In the genomic region with DNA sequence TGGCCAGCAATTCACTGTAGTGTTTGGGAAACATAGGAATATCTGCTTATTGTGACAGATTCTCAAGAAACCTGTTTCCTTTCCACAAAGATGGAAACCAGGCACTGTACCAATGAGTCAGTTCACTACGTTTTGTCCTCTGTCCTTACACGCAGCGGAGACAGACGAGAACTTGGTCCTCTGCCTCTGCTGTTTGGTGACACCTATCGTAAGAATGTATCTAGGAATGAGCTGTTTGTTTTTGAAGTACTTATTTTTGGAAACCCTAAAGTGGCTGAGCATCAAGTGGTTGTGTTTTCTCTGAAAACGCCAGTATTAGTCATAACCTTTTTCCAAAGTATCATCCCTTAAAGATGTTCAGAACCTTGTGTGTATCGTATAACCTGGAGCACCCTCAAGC, we compare ENCODE assay signal across 9 cellular contexts.
DNase-seq lines count a peak whose midpoint lies in the region; TF ChIP-seq lines count a peak whose summit lies in the region.
"Had no signal": no experiment of that assay in that cellular context is flagged by ENCODE, and none has a peak within 500 bp of the region (broad histone marks: within the 10 kb centered on the region; RNA-seq: fewer than 3 reads in every experiment).

No MANE protein-coding gene starts in this region.

- H3K9ac ChIP-seq in adipocyte (ENCODE audit: low read length) (no peak overlapping the region), colonic mucosa (ENCODE audit: low read depth in 2 of 2, low read length in 2 of 2) (no peak overlapping the region)
- H3K9ac ChIP-seq: parathyroid adenoma had no signal

- H3K9me3 ChIP-seq in adipocyte (ENCODE audit: control insufficient read depth, low read length) (no peaks in the 10 kb centered on the region), colonic mucosa (no peaks in the 10 kb centered on the region)

- no peak overlapping the region for H3K4me3 Mint-ChIP-seq in type B pancreatic cell

- intact Hi-C loops in colonic mucosa (cut with DNase I), result loop anchor here (5.0 kb wide), 1 partner anchor 48 kb away; no protein-coding TSS in a partner anchor

- H3K4me1 ChIP-seq in adipocyte (ENCODE audit: control insufficient read depth, insufficient read depth, low read length), result no peaks in the 10 kb centered on the region
- H3K4me1 ChIP-seq in colonic mucosa, result peaks cover 6% of the 10 kb centered on the region

- H3K36me3 ChIP-seq in adipocyte (ENCODE audit: control insufficient read depth, insufficient read depth, low read length, severe bottlenecking), result peaks cover 64% of the 10 kb centered on the region
- H3K36me3 ChIP-seq in colonic mucosa, result peaks cover 6% of the 10 kb centered on the region

- no peak for TF ChIP-seq CTCF in HFF-Myc (IDR thresholded peaks at IDR 0.05; ENCODE audit: low read depth, low read length, missing control alignments)
- no peak for TF ChIP-seq CTCF in type B pancreatic cell (conservative IDR thresholded peaks at IDR 0.05)
- TF ChIP-seq CTCF in colonic mucosa (IDR thresholded peaks at IDR 0.05), result no peak

- peak overlapping the region; percentile 92 for H3K27ac Mint-ChIP-seq in type B pancreatic cell

- no peaks in the 10 kb centered on the region for H3K9me3 Mint-ChIP-seq in type B pancreatic cell

- H3K27ac ChIP-seq in colonic mucosa, result no peak overlapping the region
- H3K27ac ChIP-seq: parathyroid adenoma had no signal

- H3K27me3 ChIP-seq in adipocyte (replicated peaks; ENCODE audit: control insufficient read depth, insufficient read depth, low read length) (no peaks in the 10 kb centered on the region), colonic mucosa (no peaks in the 10 kb centered on the region)

- peaks cover 10% of the 10 kb centered on the region for H3K4me1 Mint-ChIP-seq in type B pancreatic cell (ENCODE audit: unreplicated experiment)

- H3K36me3 Mint-ChIP-seq in type B pancreatic cell, result peaks cover 33% of the 10 kb centered on the region

- DNase-seq in HFF-Myc (ENCODE audit: extremely low read depth, low read depth) (peak; percentile 49), adipocyte (ENCODE audit: low read depth) (peak; percentile 87), hepatic stellate cell (ENCODE audit: low spot score) (peak; percentile 88), type B pancreatic cell (ENCODE audit: extremely low spot score, unreplicated experiment) (no peak), NCI-H510A treated with DMSO at 0.1 percent for 48 hours (lab: John Stamatoyannopoulos, UW) (no peak), colonic mucosa (no peak)
- no peak for DNase-seq in activated CD4-positive, CD25-positive, alpha-beta regulatory T cell (lab: John Stamatoyannopoulos, UW)
- DNase-seq: NCI-H524 treated with DMSO at 0.1 percent for 48 hours had no signal

- no peaks in the 10 kb centered on the region for H3K27me3 Mint-ChIP-seq in type B pancreatic cell

- H3K4me3 ChIP-seq in HFF-Myc (replicated peaks; ENCODE audit: low read depth, low read length) (no peak overlapping the region), adipocyte (ENCODE audit: low read length) (no peak overlapping the region), colonic mucosa (no peak overlapping the region)

Comparison
In these comparisons a context has a peak if more than half of its experiments do, and no peak if none do; other contexts are left out.
1. DNase-seq: peak in HFF-Myc (single experiment), adipocyte (single experiment) and hepatic stellate cell (single experiment); none in type B pancreatic cell (single experiment), NCI-H510A treated with DMSO at 0.1 percent for 48 hours (single experiment), colonic mucosa (single experiment) and activated CD4-positive, CD25-positive, alpha-beta regulatory T cell (0 of 4).